ENCODE assay signal across 8 cellular contexts in genomic region chr2:54522624-54523281, GRCh38.
DNase-seq lines count a peak whose midpoint lies in the region; ATAC-seq and TF ChIP-seq lines count a peak whose summit lies in the region.

No MANE protein-coding gene starts in this region.

- peak; percentile 51 for ATAC-seq in Right ventricle myocardium inferior
- peak; percentile 73 for ATAC-seq in HG02981 (IDR thresholded peaks at IDR 0.05; ENCODE audit: unreplicated experiment)
- ATAC-seq in lower lobe of right lung = peak; percentile 67 to 80

- TF ChIP-seq CTCF in VCaP (conservative IDR thresholded peaks at IDR 0.05) (peak; percentile 80), mammary epithelial cell (conservative IDR thresholded peaks at IDR 0.05 in 1 of 2, IDR thresholded peaks at IDR 0.05 in 1 of 2; ENCODE audit: extremely low read depth in 1 of 2, insufficient read depth in 1 of 2, low read depth in 1 of 2, low read length in 2 of 2) (peak; percentile 73 to 78), lower lobe of right lung (IDR thresholded peaks at IDR 0.05) (peak; percentile 70)

- H3K9me3 ChIP-seq in mammary epithelial cell (replicated peaks; ENCODE audit: insufficient read depth, low read length) (no peaks in the 10 kb centered on the region), lower lobe of right lung (no peaks in the 10 kb centered on the region)

- no peaks in the 10 kb centered on the region for H3K27me3 ChIP-seq in mammary epithelial cell (ENCODE audit: insufficient read depth, low read length)
- H3K27me3 ChIP-seq in lower lobe of right lung (ENCODE audit: low read depth) = no peaks in the 10 kb centered on the region

- CTCF ChIA-PET in mammary epithelial cell (lab: Charles Lee; ENCODE audit: low non-redundant PET) = interaction anchor here (0.6 to 0.8 kb wide), 3 partner anchors 100 to 416 kb away, joined by 3 to 4 read pairs (median 3); no protein-coding TSS in a partner anchor

- no peak overlapping the region for H2AFZ ChIP-seq in mammary epithelial cell (ENCODE audit: low read depth, low read length)

- no peak overlapping the region for H3K9ac ChIP-seq in mammary epithelial cell (ENCODE audit: insufficient read depth, low read length)

- peak; percentile 72 for DNase-seq in Right ventricle myocardium inferior (ENCODE audit: missing footprints)
- DNase-seq in cardiac septum (ENCODE audit: low spot score) = no peak
- DNase-seq in NCI-H2081 (lab: John Stamatoyannopoulos, UW) = peak; percentile 71 to 84
- peak; percentile 72 for DNase-seq in mammary epithelial cell
- peak; percentile 62 for DNase-seq in lower lobe of right lung
- peak; percentile 25 to 28 for DNase-seq in stimulated activated CD8-positive, alpha-beta memory T cell treated with anti-CD3 and anti-CD28 coated beads, Interleukin-4, amount 100 ng/mL, for 4 hours (ENCODE audit: low read depth in 2 of 2, low spot score in 1 of 2)

- no TSS peak for BruUV-seq in mammary epithelial cell (replicated peaks; lab: Mats Ljungman, UMichigan)

- WGBS in mammary epithelial cell (ENCODE audit: low coverage, missing lambda C conversion rate) = 10% methylated on average over 5 of the region's 5 CpGs

- no peaks in the 10 kb centered on the region for H4K20me1 ChIP-seq in mammary epithelial cell (ENCODE audit: insufficient read depth, low read length)

- H3K4me2 ChIP-seq in mammary epithelial cell (ENCODE audit: insufficient read depth, low read depth, low read length) = no peak overlapping the region

- H3K36me3 ChIP-seq in mammary epithelial cell (ENCODE audit: insufficient read depth, low read length) (peaks cover 5% of the 10 kb centered on the region), lower lobe of right lung (peaks cover 22% of the 10 kb centered on the region)

- dilution Hi-C loops in mammary epithelial cell (cut with HindIII; ENCODE audit: low sequenced_read_pairs) = no loop called here

- peaks cover 39% of the 10 kb centered on the region for H3K79me2 ChIP-seq in mammary epithelial cell (ENCODE audit: insufficient read depth, low read length)

- in situ Hi-C loops in mammary epithelial cell (cut with MboI; ENCODE audit: low sequenced_read_pairs in 2 of 2) = loop anchor here in 1 of 2 donors (10.0 to 25.0 kb wide), 3 partner anchors 182 to 410 kb away; partner anchors contain the start of gene ACYP2

- H3K4me1 ChIP-seq in mammary epithelial cell (ENCODE audit: insufficient read depth, low read length) = peaks cover 46% of the 10 kb centered on the region
- H3K4me1 ChIP-seq in lower lobe of right lung = peaks cover 63% of the 10 kb centered on the region

- H3K27ac ChIP-seq in VCaP = no peak overlapping the region
- peak overlapping the region; percentile 49 for H3K27ac ChIP-seq in mammary epithelial cell (ENCODE audit: insufficient read depth, low read depth, low read length)
- peak overlapping the region; percentile 1 for H3K27ac ChIP-seq in lower lobe of right lung

- intact Hi-C loops in Right ventricle myocardium inferior (cut with DNase I) = loop anchor here (5.0 kb wide), 5 partner anchors 65 to 405 kb away; partner anchors contain the start of genes ACYP2 and SPTBN1
- intact Hi-C loops in cardiac septum (cut with DNase I) = loop anchor here (5.0 kb wide), 3 partner anchors 130 to 315 kb away; no protein-coding TSS in a partner anchor
- intact Hi-C loops in mammary epithelial cell (cut with micrococcal nuclease) = loop anchor here (1.0 to 5.0 kb wide), 8 partner anchors 36 to 416 kb away; no protein-coding TSS in a partner anchor
- intact Hi-C loops in lower lobe of right lung (cut with DNase I) = no loop called here

- H3K4me3 ChIP-seq in mammary epithelial cell (replicated peaks in 1 of 3; ENCODE audit: insufficient read depth in 1 of 3, low read depth in 2 of 3, low read length in 3 of 3) (no peak overlapping the region), lower lobe of right lung (no peak overlapping the region)
